Comparison of ENCODE assay signal across 8 cellular contexts in genomic region chr5:72307573-72307967, GRCh38. TPM values are rescaled to one million over a fixed set of nuclear protein-coding genes. Genes with fewer than 3 reads are reported as not detected.
DNase-seq lines count a peak whose midpoint lies in the region; ATAC-seq, FAIRE-seq and TF ChIP-seq lines count a peak whose summit lies in the region.

No MANE protein-coding gene starts in this region.

- H3K4me3 ChIP-seq in kidney (ENCODE audit: low read length in 2 of 2) = peak overlapping the region; percentile 73 to 80

- no peak for ATAC-seq in GM19035 (IDR thresholded peaks at IDR 0.05; ENCODE audit: unreplicated experiment)
- ATAC-seq in GM19463 (IDR thresholded peaks at IDR 0.05; ENCODE audit: unreplicated experiment) = no peak

- no peaks in the 10 kb centered on the region for H3K27me3 Mint-ChIP-seq in T-helper 1 cell treated with Interleukin-12 subunit alpha and Interleukin-12 subunit beta and Interleukin-4 antibody, amounts not matched to agents 30 μg/mL and 1 μg/mL, for 36 hours (ENCODE audit: low read depth)
- H3K27me3 Mint-ChIP-seq in activated naive CD8-positive, alpha-beta T cell = no peaks in the 10 kb centered on the region

- H3K27ac Mint-ChIP-seq in T-helper 1 cell treated with Interleukin-12 subunit alpha and Interleukin-12 subunit beta and Interleukin-4 antibody, amounts not matched to agents 30 μg/mL and 1 μg/mL, for 36 hours = peak overlapping the region; percentile 96
- H3K27ac Mint-ChIP-seq in activated naive CD8-positive, alpha-beta T cell = peak overlapping the region; percentile 95

- no peak for TF ChIP-seq CTCF in kidney (IDR thresholded peaks at IDR 0.05; ENCODE audit: borderline replicate concordance, extremely low read depth, insufficient read depth)

- H3K9ac ChIP-seq in kidney (ENCODE audit: low read length in 2 of 2) = peak overlapping the region; percentile 18 to 74

- no peaks in the 10 kb centered on the region for H3K9me3 ChIP-seq in kidney (ENCODE audit: control insufficient read depth in 1 of 2, low read length in 2 of 2)

- DNase-seq in T-helper 1 cell = no peak
- no peak for DNase-seq in kidney
- no peak for DNase-seq in head of caudate nucleus

- peaks cover 5 to 8% of the 10 kb centered on the region in 2 donors for H3K36me3 ChIP-seq in kidney (ENCODE audit: control insufficient read depth in 1 of 2, insufficient read depth in 2 of 2, low read length in 2 of 2)

- H3K4me3 Mint-ChIP-seq in T-helper 1 cell treated with Interleukin-12 subunit alpha and Interleukin-12 subunit beta and Interleukin-4 antibody, amounts not matched to agents 30 μg/mL and 1 μg/mL, for 36 hours = peak overlapping the region; percentile 84
- H3K4me3 Mint-ChIP-seq in activated naive CD8-positive, alpha-beta T cell = peak overlapping the region; percentile 89

- no peaks in the 10 kb centered on the region for H3K9me3 Mint-ChIP-seq in T-helper 1 cell treated with Interleukin-12 subunit alpha and Interleukin-12 subunit beta and Interleukin-4 antibody, amounts not matched to agents 30 μg/mL and 1 μg/mL, for 36 hours
- no peaks in the 10 kb centered on the region for H3K9me3 Mint-ChIP-seq in activated naive CD8-positive, alpha-beta T cell (ENCODE audit: low read depth)

- H3K4me1 ChIP-seq in kidney (ENCODE audit: control insufficient read depth in 1 of 2, insufficient read depth in 1 of 2, low read depth in 1 of 2, low read length in 2 of 2) = no peaks in the 10 kb centered on the region

- H3K4me1 Mint-ChIP-seq in T-helper 1 cell treated with Interleukin-12 subunit alpha and Interleukin-12 subunit beta and Interleukin-4 antibody, amounts not matched to agents 30 μg/mL and 1 μg/mL, for 36 hours (ENCODE audit: low read depth) = peaks cover 23% of the 10 kb centered on the region
- peaks cover 35% of the 10 kb centered on the region for H3K4me1 Mint-ChIP-seq in activated naive CD8-positive, alpha-beta T cell (ENCODE audit: low read depth)

- no peak for FAIRE-seq in kidney (lab: Jason Lieb, UNC)

- intact Hi-C loops in kidney (cut with DNase I) (loop anchor here (10.0 kb wide), 1 partner anchor 163 kb away; no protein-coding TSS in a partner anchor), head of caudate nucleus (cut with DNase I) (loop anchor here (5.0 kb wide), 1 partner anchor 525 kb away; no protein-coding TSS in a partner anchor)

- H3K27ac ChIP-seq in kidney (ENCODE audit: low read depth in 2 of 2, low read length in 2 of 2) = peak overlapping the region; percentile 91 to 95
- H3K27ac ChIP-seq in temporal lobe (ENCODE audit: low read depth, low read length) = peak overlapping the region; percentile 90

- peaks cover 17% of the 10 kb centered on the region for H3K36me3 Mint-ChIP-seq in T-helper 1 cell treated with Interleukin-12 subunit alpha and Interleukin-12 subunit beta and Interleukin-4 antibody, amounts not matched to agents 30 μg/mL and 1 μg/mL, for 36 hours (ENCODE audit: low read depth)
- peaks cover 2% of the 10 kb centered on the region for H3K36me3 Mint-ChIP-seq in activated naive CD8-positive, alpha-beta T cell

RNA-seq across cellular contexts. Expression of gene MRPS27, which starts 12.5 kb away (rescaled TPM):
- total RNA-seq in kidney (50.8 TPM), temporal lobe (46.2 TPM)
- polyA plus RNA-seq in kidney (ENCODE audit: insufficient read depth, low read depth, low replicate concordance) = 40.0 TPM

RNA-seq across cellular contexts. Expression of gene PTCD2, which starts 12.6 kb away (rescaled TPM):
- total RNA-seq in kidney (9.8 TPM), temporal lobe (6.6 TPM)
- polyA plus RNA-seq in kidney (ENCODE audit: insufficient read depth, low read depth, low replicate concordance) = 7.2 TPM
